In the genomic region with DNA sequence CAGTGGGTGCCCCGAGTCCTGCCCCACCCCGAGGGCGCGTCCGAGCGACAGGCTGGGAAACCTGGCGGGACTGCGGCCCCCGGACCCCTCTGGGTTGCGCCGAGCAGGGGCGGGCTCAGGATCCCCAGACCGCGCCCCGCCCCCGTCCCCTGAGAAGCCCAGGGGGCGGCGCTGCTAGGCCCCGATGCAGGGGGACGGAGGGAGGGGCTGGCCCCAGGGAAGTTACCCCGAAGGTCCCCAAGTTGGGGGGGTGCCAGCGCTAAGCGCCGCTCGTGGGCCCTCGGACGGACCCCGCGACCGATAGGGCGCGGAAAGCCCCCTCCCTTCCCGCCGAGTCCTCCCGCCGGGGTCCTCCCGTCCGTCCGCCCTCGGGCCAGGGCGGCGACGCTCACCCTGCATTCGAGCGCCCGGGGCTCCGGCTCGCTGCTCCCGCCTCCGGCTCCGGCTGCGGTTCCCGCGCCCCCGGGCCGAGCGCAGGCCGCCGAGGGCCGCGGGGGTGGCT, we compare ENCODE assay signal across 7 cellular contexts. TPM values are rescaled to one million over a fixed set of nuclear protein-coding genes. Genes with fewer than 3 reads are reported as not detected.
DNase-seq lines count a peak whose midpoint lies in the region; ATAC-seq, FAIRE-seq and TF ChIP-seq lines count a peak whose summit lies in the region.

No MANE protein-coding gene starts in this region.

- no peaks in the 10 kb centered on the region for H3K9me3 ChIP-seq in HUES6 (ENCODE audit: control insufficient read depth, insufficient read depth, low read depth, low read length)
- no peaks in the 10 kb centered on the region for H3K9me3 ChIP-seq in lung (ENCODE audit: control insufficient read depth in 2 of 2, insufficient read depth in 1 of 2, low read length in 1 of 2)

- peaks cover 6% of the 10 kb centered on the region; the same call in 1 of the 2 replicates for H3K36me3 ChIP-seq in HUES6 (ENCODE audit: control insufficient read depth, insufficient read depth, low read length)
- peaks cover 6% of the 10 kb centered on the region for H3K36me3 ChIP-seq in bronchial epithelial cell (ENCODE audit: control insufficient read depth, insufficient read depth, low read length)
- H3K36me3 ChIP-seq in lung (ENCODE audit: control insufficient read depth in 2 of 2, insufficient read depth in 2 of 2, low read length in 2 of 2): no peaks in the 10 kb centered on the region

- H3K4me1 ChIP-seq in HUES6 (ENCODE audit: control insufficient read depth, insufficient read depth, low read length) (peaks cover 7% of the 10 kb centered on the region; the same call in 1 of the 2 replicates), lung (ENCODE audit: control insufficient read depth in 2 of 2, insufficient read depth in 2 of 2, low read length in 2 of 2) (peaks cover 0 to 13% of the 10 kb centered on the region in 2 donors)

- peaks cover 40% of the 10 kb centered on the region for H3K27me3 ChIP-seq in HUES6 (ENCODE audit: control insufficient read depth, insufficient read depth, low read length)
- H3K27me3 ChIP-seq in bronchial epithelial cell (ENCODE audit: control insufficient read depth, insufficient read depth, low read length): no peaks in the 10 kb centered on the region
- H3K27me3 ChIP-seq in lung (ENCODE audit: control insufficient read depth, insufficient read depth): no peaks in the 10 kb centered on the region

- peak overlapping the region; percentile 58 for H3K4me3 ChIP-seq in HUES6 (ENCODE audit: low read depth, low read length)
- peak overlapping the region; percentile 72 for H3K4me3 ChIP-seq in bronchial epithelial cell (ENCODE audit: low read depth, low read length)
- peak overlapping the region; percentile 45 for H3K4me3 ChIP-seq in lung

- no peak for FAIRE-seq in GM12892 (lab: Jason Lieb, UNC)
- no peak for FAIRE-seq in bronchial epithelial cell (lab: Jason Lieb, UNC)

- 0% methylated on average over 30 to 61 of the region's 61 CpGs for WGBS in lung, 2 donors

- H3K27ac ChIP-seq in HUES6 (ENCODE audit: low read depth, low read length) (no peak overlapping the region), lung (ENCODE audit: low read depth in 1 of 2, low read length in 1 of 2) (no peak overlapping the region)

- H3K9ac ChIP-seq in HUES6 (ENCODE audit: low read length): no peak overlapping the region

- TF ChIP-seq POLR2A in GM12892 (IDR thresholded peaks at IDR 0.05; ENCODE audit: low read depth, low read length): no peak

- TF ChIP-seq CTCF in bronchial epithelial cell (IDR thresholded peaks at IDR 0.05; ENCODE audit: insufficient read depth, low read length, severe bottlenecking) (no peak), lung (IDR thresholded peaks at IDR 0.05; ENCODE audit: control extremely low read depth, extremely low read depth) (no peak)

- ATAC-seq in lung (ENCODE audit: insufficient read depth, low FRiP score) (no peak), GM18909 (IDR thresholded peaks at IDR 0.05; ENCODE audit: poor library complexity, unreplicated experiment) (no peak)

- DNase-seq in GM12892 (ENCODE audit: insufficient read length): peak; percentile 50
- DNase-seq in bronchial epithelial cell (ENCODE audit: low read depth): no peak
- DNase-seq in lung (ENCODE audit: low spot score): no peak
- DNase-seq in SHP77 (lab: John Stamatoyannopoulos, UW): no peak
- no peak for DNase-seq in DMS79 treated with DMSO at 0.1 percent for 48 hours (lab: John Stamatoyannopoulos, UW)

RNA-seq across cellular contexts. Expression of a gene that starts 0.4 kb away (rescaled TPM):
- polyA plus RNA-seq in GM12892 (2012; ENCODE audit: missing spikeins): 1.9 TPM
- total RNA-seq in bronchial epithelial cell: 16.5 and 44.2 TPM in 2 replicates
- 10 to 100 TPM in 1 of 2 donors, 1 to 10 TPM in 1; 8.0 to 17.0 TPM for total RNA-seq in lung
- 1 to 10 TPM; 3.2 to 4.3 TPM for polyA plus RNA-seq in lung

RNA-seq across cellular contexts. Expression of a gene that starts 16.5 kb away (rescaled TPM):
- not detected for polyA plus RNA-seq in GM12892 (2012; ENCODE audit: missing spikeins)
- total RNA-seq in bronchial epithelial cell (not detected in 2 replicates), lung (not detected)
- polyA plus RNA-seq in lung: not detected

RNA-seq across cellular contexts. Expression of a gene that starts 24.7 kb away (rescaled TPM):
- polyA plus RNA-seq in GM12892 (2012; ENCODE audit: missing spikeins): 22.1 TPM
- total RNA-seq in bronchial epithelial cell: 43.3 and 53.4 TPM in 2 replicates
- total RNA-seq in lung: 10 to 100 TPM; 30.2 to 68.5 TPM
- 10 to 100 TPM; 17.4 to 33.6 TPM for polyA plus RNA-seq in lung

RNA-seq across cellular contexts. Expression of a gene that starts 54.6 kb away (rescaled TPM):
- polyA plus RNA-seq in GM12892 (2012; ENCODE audit: missing spikeins): 13.3 TPM
- total RNA-seq in bronchial epithelial cell (6.4 and 6.6 TPM in 2 replicates), lung (10 to 100 TPM; 11.1 to 14.4 TPM)
- polyA plus RNA-seq in lung: 10 to 100 TPM in 1 of 2 donors, 1 to 10 TPM in 1; 8.0 to 13.5 TPM
